8 cellular contexts compared by ENCODE assay signal in the genomic region with DNA sequence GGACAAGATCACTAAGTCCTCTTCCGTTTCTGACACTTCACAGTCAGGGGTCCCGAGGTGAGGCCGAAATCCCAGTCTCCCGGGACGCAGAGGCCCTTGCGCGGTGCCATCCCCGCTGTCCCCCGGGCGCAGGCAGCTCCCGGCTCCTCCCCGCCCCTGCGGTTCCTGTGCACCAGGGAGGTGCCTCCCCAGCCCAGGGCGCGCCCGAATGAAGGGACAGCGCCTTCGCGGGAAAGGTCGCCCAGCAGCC. TPM values are rescaled to one million over a fixed set of nuclear protein-coding genes. Genes with fewer than 3 reads are reported as not detected.
DNase-seq lines count a peak whose midpoint lies in the region; ATAC-seq and TF ChIP-seq lines count a peak whose summit lies in the region.

No MANE protein-coding gene starts in this region.

- H3K4me1 Mint-ChIP-seq in activated CD8-positive, alpha-beta T cell treated with anti-CD3 and anti-CD28 coated beads for 36 hours (ENCODE audit: low read depth): peaks cover 22% of the 10 kb centered on the region

- H3K27me3 ChIP-seq in heart left ventricle: no peaks in the 10 kb centered on the region

- POLR2A ChIA-PET in activated CD8-positive, alpha-beta T cell treated with anti-CD3 and anti-CD28 coated beads for 36 hours (lab: Charles Lee): interaction anchor here (0.8 to 1.6 kb wide), 5 partner anchors 17 to 311 kb away, joined by 3 to 4 read pairs (median 4); partner anchors contain the start of genes SHB and TOMM5

- CTCF ChIA-PET in activated CD8-positive, alpha-beta T cell treated with anti-CD3 and anti-CD28 coated beads for 36 hours (lab: Charles Lee): interaction anchor here (1.0 to 2.6 kb wide), 4 partner anchors 9 to 184 kb away, joined by 3 to 21 read pairs (median 6); partner anchors contain the start of gene EXOSC3

- H3K36me3 ChIP-seq in heart left ventricle: peaks cover 0 to 17% (median 11%) of the 10 kb centered on the region in 9 donors

- TF ChIP-seq CTCF in AG10803 (conservative IDR thresholded peaks at IDR 0.05; ENCODE audit: low read length): no peak
- TF ChIP-seq CTCF in activated CD8-positive, alpha-beta T cell treated with anti-CD3 and anti-CD28 coated beads for 36 hours (IDR thresholded peaks at IDR 0.05): no peak
- TF ChIP-seq CTCF in heart left ventricle (IDR thresholded peaks at IDR 0.05): no peak

- TF ChIP-seq POLR2A in heart left ventricle (IDR thresholded peaks at IDR 0.05): no peak

- no peaks in the 10 kb centered on the region for H3K9me3 Mint-ChIP-seq in activated CD8-positive, alpha-beta T cell treated with anti-CD3 and anti-CD28 coated beads for 36 hours

- DNase-seq in AG10803 (ENCODE audit: low read depth): no peak
- DNase-seq in activated CD8-positive, alpha-beta T cell treated with anti-CD3 and anti-CD28 coated beads for 36 hours: no peak
- peak in 3 of 5 donors; percentile 43 to 67 (median 54) for DNase-seq in heart left ventricle
- no peak for DNase-seq in sciatic nerve (ENCODE audit: low spot score)
- DNase-seq in retina: no peak

- H3K36me3 Mint-ChIP-seq in activated CD8-positive, alpha-beta T cell treated with anti-CD3 and anti-CD28 coated beads for 36 hours (ENCODE audit: low read depth): peaks cover 5% of the 10 kb centered on the region

- peaks cover 0 to 27% (median 21%) of the 10 kb centered on the region in 12 donors for H3K4me1 ChIP-seq in heart left ventricle

- peak overlapping the region; percentile 81 for H3K27ac Mint-ChIP-seq in activated CD8-positive, alpha-beta T cell treated with anti-CD3 and anti-CD28 coated beads for 36 hours

- intact Hi-C loops in activated CD8-positive, alpha-beta T cell treated with anti-CD3 and anti-CD28 coated beads for 36 hours (cut with micrococcal nuclease): no loop called here
- intact Hi-C loops in heart left ventricle (cut with DNase I): loop anchor here in 4 of 10 donors (2.0 to 10.0 kb wide), 5 partner anchors 149 to 491 kb away; partner anchors contain the start of gene ALDH1B1 (in 2 of the 4)
- intact Hi-C loops in sciatic nerve (cut with DNase I): no loop called here

- H3K4me3 ChIP-seq in AG10803 (ENCODE audit: low read length): peak overlapping the region; percentile 90
- H3K4me3 ChIP-seq in heart left ventricle: peak overlapping the region; percentile 71 to 99 (median 93)

- peak overlapping the region; percentile 43 to 96 (median 88) for H3K27ac ChIP-seq in heart left ventricle

- 0% methylated on average over 4 to 20 of the region's 20 CpGs for WGBS in heart left ventricle, 4 donors

- ATAC-seq in GM18909 (IDR thresholded peaks at IDR 0.05; ENCODE audit: poor library complexity, unreplicated experiment) (peak; percentile 53), HG03469 (IDR thresholded peaks at IDR 0.05; ENCODE audit: unreplicated experiment) (peak; percentile 18), heart left ventricle (no peak), sciatic nerve (peak; percentile 37), GM19324 (IDR thresholded peaks at IDR 0.05; ENCODE audit: low FRiP score, unreplicated experiment) (no peak)
- peak; percentile 47 for ATAC-seq in activated CD8-positive, alpha-beta T cell treated with anti-CD3 and anti-CD28 coated beads for 36 hours

- H3K9me3 ChIP-seq in heart left ventricle: no peaks in the 10 kb centered on the region

- H3K4me3 Mint-ChIP-seq in activated CD8-positive, alpha-beta T cell treated with anti-CD3 and anti-CD28 coated beads for 36 hours: peak overlapping the region; percentile 81

- no peaks in the 10 kb centered on the region for H3K27me3 Mint-ChIP-seq in activated CD8-positive, alpha-beta T cell treated with anti-CD3 and anti-CD28 coated beads for 36 hours

RNA-seq across cellular contexts. Expression of gene SLC25A51, which starts 0.4 kb away (rescaled TPM):
- total RNA-seq in activated CD8-positive, alpha-beta T cell treated with anti-CD3 and anti-CD28 coated beads for 36 hours: 10 to 100 TPM; 27.1 to 27.2 TPM
- total RNA-seq in heart left ventricle (10 to 100 TPM; 18.9 to 27.6 (median 22.9) TPM), sciatic nerve (24.2 TPM)
- polyA plus RNA-seq in heart left ventricle: 10 to 100 TPM in 1 of 2 donors, 1 to 10 TPM in 1; 8.6 to 16.1 TPM

Comparison
In these comparisons a context has a peak if more than half of its experiments do, and no peak if none do; other contexts are left out.
1. DNase-seq: peak in heart left ventricle (3 of 5); none in AG10803 (single experiment), activated CD8-positive, alpha-beta T cell treated with anti-CD3 and anti-CD28 coated beads for 36 hours (single experiment), sciatic nerve (single experiment) and retina (single experiment).
2. ATAC-seq: peak in GM18909 (single experiment), HG03469 (single experiment), activated CD8-positive, alpha-beta T cell treated with anti-CD3 and anti-CD28 coated beads for 36 hours (single experiment) and sciatic nerve (single experiment); none in heart left ventricle (0 of 4) and GM19324 (single experiment).